ENCODE assay signal across 1 cellular context in the genomic region with DNA sequence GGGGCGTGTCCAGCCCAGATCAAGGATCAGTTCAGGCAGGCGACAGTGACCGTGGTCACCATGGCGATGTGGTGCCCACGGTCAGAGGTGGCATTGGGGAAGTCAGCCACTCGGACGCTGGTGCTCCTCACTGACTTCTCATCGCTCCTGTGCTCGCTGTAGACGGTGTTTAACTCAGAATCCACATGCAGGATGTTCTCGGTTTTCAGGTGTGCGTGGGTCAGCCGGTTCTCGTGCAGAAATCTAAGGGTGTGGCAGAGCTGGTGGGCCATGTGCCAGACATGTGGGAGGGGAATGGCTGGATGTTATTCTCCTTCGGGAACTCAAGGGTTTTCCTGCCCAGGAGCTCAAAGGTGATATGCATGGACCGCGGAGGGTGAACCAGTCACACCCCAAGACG.
TF ChIP-seq lines count a peak whose summit lies in the region.

No MANE protein-coding gene starts in this region.

TF ChIP-seq in HepG2, 621 proteins besides CTCF, POLR2A, EP300 and RAD21:
- TF ChIP-seq, protein P1, sequence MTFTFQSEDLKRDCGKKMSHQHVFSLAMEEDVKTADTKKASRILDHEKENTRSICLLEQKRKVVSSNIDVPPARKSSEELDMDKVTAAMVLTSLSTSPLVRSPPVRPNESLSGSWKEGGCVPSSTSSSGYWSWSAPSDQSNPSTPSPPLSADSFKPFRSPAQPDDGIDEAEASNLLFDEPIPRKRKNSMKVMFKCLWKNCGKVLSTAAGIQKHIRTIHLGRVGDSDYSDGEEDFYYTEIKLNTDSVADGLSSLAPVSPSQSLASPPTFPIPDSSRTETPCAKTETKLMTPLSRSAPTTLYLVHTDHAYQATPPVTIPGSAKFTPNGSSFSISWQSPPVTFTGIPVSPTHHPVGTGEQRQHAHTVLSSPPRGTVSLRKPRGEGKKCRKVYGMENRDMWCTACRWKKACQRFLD (CRISPR knock-in tag; IDR thresholded peaks at IDR 0.05; ENCODE audit: borderline replicate concordance), result no peak
- TF ChIP-seq, protein P2, sequence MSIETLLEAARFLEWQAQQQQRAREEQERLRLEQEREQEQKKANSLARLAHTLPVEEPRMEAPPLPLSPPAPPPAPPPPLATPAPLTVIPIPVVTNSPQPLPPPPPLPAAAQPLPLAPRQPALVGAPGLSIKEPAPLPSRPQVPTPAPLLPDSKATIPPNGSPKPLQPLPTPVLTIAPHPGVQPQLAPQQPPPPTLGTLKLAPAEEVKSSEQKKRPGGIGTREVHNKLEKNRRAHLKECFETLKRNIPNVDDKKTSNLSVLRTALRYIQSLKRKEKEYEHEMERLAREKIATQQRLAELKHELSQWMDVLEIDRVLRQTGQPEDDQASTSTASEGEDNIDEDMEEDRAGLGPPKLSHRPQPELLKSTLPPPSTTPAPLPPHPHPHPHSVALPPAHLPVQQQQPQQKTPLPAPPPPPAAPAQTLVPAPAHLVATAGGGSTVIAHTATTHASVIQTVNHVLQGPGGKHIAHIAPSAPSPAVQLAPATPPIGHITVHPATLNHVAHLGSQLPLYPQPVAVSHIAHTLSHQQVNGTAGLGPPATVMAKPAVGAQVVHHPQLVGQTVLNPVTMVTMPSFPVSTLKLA (IDR thresholded peaks at IDR 0.05), result peak; percentile 40
